Comparison of ENCODE assay signal across 2 cellular contexts in the genomic region with DNA sequence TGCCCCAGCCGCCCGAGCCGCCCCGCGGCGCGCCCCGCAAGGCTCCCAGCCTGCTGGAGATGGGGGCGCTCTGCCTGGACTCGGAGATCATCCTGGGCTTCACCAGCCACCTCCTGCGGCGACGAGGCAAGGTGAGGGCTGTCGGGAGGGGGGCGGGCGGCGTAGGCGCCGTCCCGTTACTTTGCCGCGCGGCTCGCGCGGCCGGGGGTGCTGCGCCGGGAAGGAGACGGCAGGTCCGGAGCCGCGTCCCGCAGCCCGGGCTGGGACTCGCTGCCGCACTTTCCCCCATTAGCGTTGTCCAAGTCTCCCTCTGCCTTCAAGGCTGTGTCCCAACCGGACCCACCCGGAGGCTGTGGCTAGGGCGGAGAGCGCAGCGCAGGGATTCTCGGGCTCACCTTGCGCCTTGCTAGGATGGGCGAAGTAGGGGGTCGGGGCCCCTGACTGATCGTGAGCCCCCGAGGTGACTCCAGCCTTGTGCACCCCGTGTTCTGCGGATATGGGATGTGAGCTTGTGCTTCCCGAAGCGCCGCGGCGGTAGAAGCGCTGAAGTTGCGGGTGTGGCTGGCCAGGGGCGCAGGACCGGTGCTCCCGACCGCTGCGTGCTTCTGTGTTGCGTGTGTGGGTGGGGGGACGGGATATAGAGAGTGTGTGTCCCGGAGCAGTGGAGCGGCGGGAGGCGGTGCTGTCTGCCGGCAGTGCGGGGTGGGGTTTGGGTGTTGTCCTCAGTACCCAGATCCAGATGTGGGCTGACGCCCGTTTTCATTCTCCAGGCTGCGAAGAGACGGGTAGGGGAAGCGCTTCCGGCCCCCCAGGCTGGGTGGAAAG.
TF ChIP-seq lines count a peak whose summit lies in the region.

No MANE protein-coding gene starts in this region.

TF ChIP-seq in H1, 55 proteins besides CTCF, POLR2A, EP300 and RAD21:
- TF ChIP-seq SUZ12 (IDR thresholded peaks at IDR 0.05; ENCODE audit: low read length) (peak; percentile 92), EZH2 (IDR thresholded peaks at IDR 0.05; ENCODE audit: low read depth, low read length, severe bottlenecking) (peak; percentile 90), KDM4A (IDR thresholded peaks at IDR 0.05; ENCODE audit: low read depth, low read length, severe bottlenecking) (no peak), CEBPB (IDR thresholded peaks at IDR 0.05; ENCODE audit: low read depth, low read length) (no peak), RNF2 (IDR thresholded peaks at IDR 0.05; ENCODE audit: borderline replicate concordance, low read depth, low read length, missing control alignments, poor library complexity, severe bottlenecking) (peak; percentile 74), CBX8 (IDR thresholded peaks at IDR 0.05; ENCODE audit: borderline replicate concordance, low read depth, low read length) (no peak)

TF ChIP-seq in neural cell, 6 proteins besides CTCF, POLR2A, EP300 and RAD21:
- TF ChIP-seq TAF1 (IDR thresholded peaks at IDR 0.05; ENCODE audit: low read depth) (no peak), SMC3 (conservative IDR thresholded peaks at IDR 0.05; ENCODE audit: poor library complexity) (no peak), EZH2 (IDR thresholded peaks at IDR 0.05; ENCODE audit: borderline replicate concordance, insufficient read depth, low read length, poor library complexity, severe bottlenecking) (no peak), POLR2AphosphoS5 (IDR thresholded peaks at IDR 0.05) (peak; percentile 2), MXI1 (conservative IDR thresholded peaks at IDR 0.05; ENCODE audit: poor library complexity, severe bottlenecking) (no peak)
- TF ChIP-seq, protein P1, sequence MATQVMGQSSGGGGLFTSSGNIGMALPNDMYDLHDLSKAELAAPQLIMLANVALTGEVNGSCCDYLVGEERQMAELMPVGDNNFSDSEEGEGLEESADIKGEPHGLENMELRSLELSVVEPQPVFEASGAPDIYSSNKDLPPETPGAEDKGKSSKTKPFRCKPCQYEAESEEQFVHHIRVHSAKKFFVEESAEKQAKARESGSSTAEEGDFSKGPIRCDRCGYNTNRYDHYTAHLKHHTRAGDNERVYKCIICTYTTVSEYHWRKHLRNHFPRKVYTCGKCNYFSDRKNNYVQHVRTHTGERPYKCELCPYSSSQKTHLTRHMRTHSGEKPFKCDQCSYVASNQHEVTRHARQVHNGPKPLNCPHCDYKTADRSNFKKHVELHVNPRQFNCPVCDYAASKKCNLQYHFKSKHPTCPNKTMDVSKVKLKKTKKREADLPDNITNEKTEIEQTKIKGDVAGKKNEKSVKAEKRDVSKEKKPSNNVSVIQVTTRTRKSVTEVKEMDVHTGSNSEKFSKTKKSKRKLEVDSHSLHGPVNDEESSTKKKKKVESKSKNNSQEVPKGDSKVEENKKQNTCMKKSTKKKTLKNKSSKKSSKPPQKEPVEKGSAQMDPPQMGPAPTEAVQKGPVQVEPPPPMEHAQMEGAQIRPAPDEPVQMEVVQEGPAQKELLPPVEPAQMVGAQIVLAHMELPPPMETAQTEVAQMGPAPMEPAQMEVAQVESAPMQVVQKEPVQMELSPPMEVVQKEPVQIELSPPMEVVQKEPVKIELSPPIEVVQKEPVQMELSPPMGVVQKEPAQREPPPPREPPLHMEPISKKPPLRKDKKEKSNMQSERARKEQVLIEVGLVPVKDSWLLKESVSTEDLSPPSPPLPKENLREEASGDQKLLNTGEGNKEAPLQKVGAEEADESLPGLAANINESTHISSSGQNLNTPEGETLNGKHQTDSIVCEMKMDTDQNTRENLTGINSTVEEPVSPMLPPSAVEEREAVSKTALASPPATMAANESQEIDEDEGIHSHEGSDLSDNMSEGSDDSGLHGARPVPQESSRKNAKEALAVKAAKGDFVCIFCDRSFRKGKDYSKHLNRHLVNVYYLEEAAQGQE (IDR thresholded peaks at IDR 0.05; ENCODE audit: borderline replicate concordance) = no peak
